ENCODE assay signal across 1 cellular context in genomic region chr9:110255064-110255416, GRCh38.
TF ChIP-seq lines count a peak whose summit lies in the region.

No MANE protein-coding gene starts in this region.

TF ChIP-seq in GM12878, 131 proteins besides CTCF, POLR2A, EP300 and RAD21 (continued from another document):
- TF ChIP-seq MLLT1 (IDR thresholded peaks at IDR 0.05) = no peak
- TF ChIP-seq CREB1 (IDR thresholded peaks at IDR 0.05; ENCODE audit: low read depth) = no peak
- no peak for TF ChIP-seq HCFC1 (IDR thresholded peaks at IDR 0.05; ENCODE audit: low read length)
- TF ChIP-seq, protein P1, sequence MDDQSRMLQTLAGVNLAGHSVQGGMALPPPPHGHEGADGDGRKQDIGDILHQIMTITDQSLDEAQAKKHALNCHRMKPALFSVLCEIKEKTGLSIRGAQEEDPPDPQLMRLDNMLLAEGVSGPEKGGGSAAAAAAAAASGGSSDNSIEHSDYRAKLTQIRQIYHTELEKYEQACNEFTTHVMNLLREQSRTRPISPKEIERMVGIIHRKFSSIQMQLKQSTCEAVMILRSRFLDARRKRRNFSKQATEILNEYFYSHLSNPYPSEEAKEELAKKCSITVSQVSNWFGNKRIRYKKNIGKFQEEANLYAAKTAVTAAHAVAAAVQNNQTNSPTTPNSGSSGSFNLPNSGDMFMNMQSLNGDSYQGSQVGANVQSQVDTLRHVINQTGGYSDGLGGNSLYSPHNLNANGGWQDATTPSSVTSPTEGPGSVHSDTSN (IDR thresholded peaks at IDR 0.05; ENCODE audit: insufficient replicate concordance, low read depth, low read length) = no peak
- TF ChIP-seq NR2C1 (IDR thresholded peaks at IDR 0.05) = no peak
- no peak for TF ChIP-seq SRF (IDR thresholded peaks at IDR 0.05; ENCODE audit: low read depth in 2 of 2, low read length in 2 of 2)
- no peak for TF ChIP-seq FOXK2 (IDR thresholded peaks at IDR 0.05)
- TF ChIP-seq MEF2A (IDR thresholded peaks at IDR 0.05; ENCODE audit: insufficient read depth, low read depth, low read length) = no peak
TF ChIP-seq in GM12878: peak in this region for 0.
